ENCODE assay signal across 8 cellular contexts in the genomic region with DNA sequence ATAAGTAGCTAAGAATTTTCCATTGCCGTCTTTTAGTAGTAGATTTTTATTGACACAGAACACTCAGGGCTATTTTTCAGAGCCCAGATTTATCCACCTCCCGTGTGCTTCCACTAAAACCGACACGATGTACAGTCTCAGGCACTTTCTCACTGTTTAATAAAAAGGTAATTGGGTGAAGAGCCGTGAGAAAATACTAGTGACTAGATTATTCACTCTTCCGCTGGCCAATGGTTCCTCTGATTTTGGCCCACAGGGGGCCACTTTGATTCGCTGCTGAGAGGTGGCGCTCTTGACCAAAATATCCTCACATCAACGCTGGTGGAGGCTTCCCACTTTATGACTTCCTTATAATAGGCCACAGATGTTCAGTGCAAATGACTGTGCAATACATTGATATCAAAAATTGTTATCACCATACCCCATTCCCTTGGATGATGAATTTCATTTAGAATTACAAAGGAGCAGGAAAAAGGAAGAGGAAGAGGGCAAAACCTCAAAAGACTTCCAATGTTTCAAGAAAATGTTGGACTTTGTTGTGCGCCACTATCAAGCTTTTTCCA. TPM values are rescaled to one million over a fixed set of nuclear protein-coding genes. Genes with fewer than 3 reads are reported as not detected.
A peak's percentile ranks its signal among the peaks of the same experiment; 100 is the strongest.
DNase-seq lines count a peak whose midpoint lies in the region; ATAC-seq, FAIRE-seq and TF ChIP-seq lines count a peak whose summit lies in the region.

No MANE protein-coding gene starts in this region.

- no peak for TF ChIP-seq POLR2A in endothelial cell of umbilical vein (IDR thresholded peaks at IDR 0.05; ENCODE audit: low read depth, low read length)

- H3K9me3 Mint-ChIP-seq in Caco-2 (ENCODE audit: unreplicated experiment) (no peaks in the 10 kb centered on the region), type B pancreatic cell (no peaks in the 10 kb centered on the region)

- no peak overlapping the region for H2AFZ ChIP-seq in endothelial cell of umbilical vein (ENCODE audit: low read depth, low read length)

- no peaks in the 10 kb centered on the region for H3K36me3 ChIP-seq in Caco-2 (ENCODE audit: control insufficient read depth, insufficient read depth, low read length)
- no peaks in the 10 kb centered on the region for H3K36me3 ChIP-seq in WERI-Rb-1
- no peaks in the 10 kb centered on the region for H3K36me3 ChIP-seq in endothelial cell of umbilical vein (ENCODE audit: control insufficient read depth in 2 of 2, extremely low read depth in 1 of 2, insufficient read depth in 2 of 2, low read length in 2 of 2)
- no peaks in the 10 kb centered on the region for H3K36me3 ChIP-seq in mesodermal cell (ENCODE audit: control insufficient read depth, insufficient read depth, low read length)

- no peaks in the 10 kb centered on the region for H4K20me1 ChIP-seq in endothelial cell of umbilical vein (replicated peaks; ENCODE audit: control insufficient read depth, extremely low read depth, insufficient read depth, low read length)

- WGBS in mesodermal cell (ENCODE audit: insufficient coverage in 2 of 2), 2 experiments: 25 to 70% methylated on average over 2 to 4 of the region's 10 CpGs

- ATAC-seq in GM19023 (IDR thresholded peaks at IDR 0.05; ENCODE audit: unreplicated experiment) (peak; percentile 93), HG03064 (IDR thresholded peaks at IDR 0.05; ENCODE audit: low read depth, unreplicated experiment) (peak; percentile 85)

- 0 out of 2 replicates have a peak, but pooled peaks cover 5% of the 10 kb centered on the region for H3K4me1 ChIP-seq in Caco-2
- no peaks in the 10 kb centered on the region for H3K4me1 ChIP-seq in endothelial cell of umbilical vein (ENCODE audit: control insufficient read depth, extremely low read depth, insufficient read depth, low read length)
- peaks cover 4% of the 10 kb centered on the region for H3K4me1 ChIP-seq in mesodermal cell (ENCODE audit: control insufficient read depth, insufficient read depth, low read length, poor library complexity, severe bottlenecking)

- no peaks in the 10 kb centered on the region for H3K9me1 ChIP-seq in endothelial cell of umbilical vein (replicated peaks; ENCODE audit: control insufficient read depth, extremely low read depth, insufficient read depth, low read length)

- BruUV-seq in Caco-2 (replicated peaks; lab: Mats Ljungman, UMichigan): no TSS peak
- BruUV-seq in endothelial cell of umbilical vein (replicated peaks; lab: Mats Ljungman, UMichigan): no TSS peak

- H3K4me3 Mint-ChIP-seq in Caco-2 (ENCODE audit: unreplicated experiment) (no peak overlapping the region), type B pancreatic cell (no peak overlapping the region)

- H3K9me3 ChIP-seq in Caco-2 (no peaks in the 10 kb centered on the region), WERI-Rb-1 (ENCODE audit: severe bottlenecking) (no peaks in the 10 kb centered on the region), endothelial cell of umbilical vein (replicated peaks; ENCODE audit: control insufficient read depth, insufficient read depth, low read length) (no peaks in the 10 kb centered on the region), mesodermal cell (ENCODE audit: control insufficient read depth, low read length) (no peaks in the 10 kb centered on the region)

- TF ChIP-seq CTCF in Caco-2 (IDR thresholded peaks at IDR 0.05; ENCODE audit: insufficient read depth in 1 of 2, low read depth in 1 of 2, low read length in 1 of 2, severe bottlenecking in 1 of 2, unreplicated experiment in 1 of 2): peak; percentile 68 to 86
- peak; percentile 75 for TF ChIP-seq CTCF in WERI-Rb-1 (IDR thresholded peaks at IDR 0.05; ENCODE audit: low read depth, low read length)
- peak; percentile 76 to 81 for TF ChIP-seq CTCF in endothelial cell of umbilical vein (IDR thresholded peaks at IDR 0.05; ENCODE audit: extremely low read depth in 1 of 2, insufficient read depth in 1 of 2, low read depth in 1 of 2, low read length in 2 of 2)
- TF ChIP-seq CTCF in type B pancreatic cell (conservative IDR thresholded peaks at IDR 0.05): peak; percentile 92

- H3K36me3 Mint-ChIP-seq in Caco-2 (ENCODE audit: insufficient read depth, unreplicated experiment) (no peaks in the 10 kb centered on the region), type B pancreatic cell (no peaks in the 10 kb centered on the region)

- H3K27me3 ChIP-seq in Caco-2 (replicated peaks; ENCODE audit: control insufficient read depth, insufficient read depth, low read length) (no peaks in the 10 kb centered on the region), WERI-Rb-1 (ENCODE audit: insufficient read depth, low read depth, severe bottlenecking) (no peaks in the 10 kb centered on the region), endothelial cell of umbilical vein (ENCODE audit: control insufficient read depth in 2 of 2, insufficient read depth in 2 of 2, low read length in 2 of 2) (peaks cover under 1 to 15% of the 10 kb centered on the region in 2 experiments)

- H3K27ac Mint-ChIP-seq in Caco-2 (ENCODE audit: unreplicated experiment) (no peak overlapping the region), type B pancreatic cell (no peak overlapping the region)

- dilution Hi-C loops in endothelial cell of umbilical vein (cut with MboI; ENCODE audit: extremely low pct_ligation_motif_present, low sequenced_read_pairs): loop anchor here (10.0 kb wide), 1 partner anchor 451 kb away; no protein-coding TSS in a partner anchor

- H3K27me3 Mint-ChIP-seq in Caco-2 (ENCODE audit: insufficient read depth, unreplicated experiment) (peaks cover 3% of the 10 kb centered on the region), type B pancreatic cell (peaks cover 3% of the 10 kb centered on the region)

- H3K4me1 Mint-ChIP-seq in Caco-2 (ENCODE audit: low read depth, unreplicated experiment): no peaks in the 10 kb centered on the region
- peaks cover 10% of the 10 kb centered on the region for H3K4me1 Mint-ChIP-seq in type B pancreatic cell (ENCODE audit: unreplicated experiment)

- POLR2A ChIA-PET in Caco-2 (lab: Charles Lee): no interaction called here
- POLR2A ChIA-PET in endothelial cell of umbilical vein (lab: Charles Lee): no interaction called here

- no peak overlapping the region for H3K4me2 ChIP-seq in endothelial cell of umbilical vein (ENCODE audit: insufficient read depth, low read length)

- CTCF ChIA-PET in Caco-2 (lab: Charles Lee) (interaction anchor here (0.5 to 2.5 kb wide), 2 partner anchors 204 to 439 kb away, joined by 3 to 14 read pairs; no protein-coding TSS in a partner anchor), endothelial cell of umbilical vein (lab: Charles Lee) (interaction anchor here (0.6 to 10.1 kb wide), 24 partner anchors 9 to 681 kb away, joined by 3 to 439 read pairs (median 4); a partner anchor contains a TSS)

- peak; percentile 80 for FAIRE-seq in endothelial cell of umbilical vein (lab: Jason Lieb, UNC)

- no peaks in the 10 kb centered on the region for H3K79me2 ChIP-seq in endothelial cell of umbilical vein (ENCODE audit: control insufficient read depth, insufficient read depth, low read length)

- DNase-seq in Caco-2 (peak; percentile 50 to 59), NCI-H2171 (lab: John Stamatoyannopoulos, UW) (peak; percentile 60), WERI-Rb-1 (peak; percentile 61), endothelial cell of umbilical vein (ENCODE audit: low read depth, low spot score) (peak; percentile 62), type B pancreatic cell (ENCODE audit: extremely low spot score, unreplicated experiment) (no peak)

- no peak overlapping the region for H3K9ac ChIP-seq in endothelial cell of umbilical vein (replicated peaks; ENCODE audit: extremely low read depth, insufficient read depth, low read length)

- no peak overlapping the region for H3K27ac ChIP-seq in WERI-Rb-1
- no peak overlapping the region for H3K27ac ChIP-seq in endothelial cell of umbilical vein (ENCODE audit: insufficient read depth, low read depth, low read length)
- H3K27ac ChIP-seq in mesodermal cell (ENCODE audit: low read depth, low read length, severe bottlenecking): peak overlapping the region; percentile 45

- no peak overlapping the region for H3K4me3 ChIP-seq in Caco-2 (ENCODE audit: low read depth, low read length)
- no peak overlapping the region for H3K4me3 ChIP-seq in WERI-Rb-1 (ENCODE audit: low read depth, low read length)
- H3K4me3 ChIP-seq in endothelial cell of umbilical vein (replicated peaks in 1 of 3; ENCODE audit: insufficient read depth in 1 of 3, low read depth in 1 of 3, low read length in 3 of 3): no peak overlapping the region
- H3K4me3 ChIP-seq in mesodermal cell (ENCODE audit: extremely low read depth, insufficient read depth, low read length, poor library complexity, severe bottlenecking): no peak overlapping the region

- intact Hi-C loops in Caco-2 (cut with micrococcal nuclease; ENCODE audit: unreplicated experiment): loop anchor here (1.0 to 10.0 kb wide), 9 partner anchors 29 to 660 kb away; a partner anchor contains a TSS
- intact Hi-C loops in endothelial cell of umbilical vein (cut with micrococcal nuclease): loop anchor here (1.0 to 5.0 kb wide), 6 partner anchors 49 to 660 kb away; a partner anchor contains a TSS

TF ChIP-seq in endothelial cell of umbilical vein, 7 proteins besides CTCF, POLR2A, EP300 and RAD21 (continues in another document):
- TF ChIP-seq, protein P1, sequence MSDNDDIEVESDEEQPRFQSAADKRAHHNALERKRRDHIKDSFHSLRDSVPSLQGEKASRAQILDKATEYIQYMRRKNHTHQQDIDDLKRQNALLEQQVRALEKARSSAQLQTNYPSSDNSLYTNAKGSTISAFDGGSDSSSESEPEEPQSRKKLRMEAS (IDR thresholded peaks at IDR 0.05; ENCODE audit: insufficient read depth, insufficient read length): no peak
- TF ChIP-seq JUN (IDR thresholded peaks at IDR 0.05; ENCODE audit: borderline replicate concordance, insufficient read depth, insufficient read length, low read depth) (no peak), GATA2 (IDR thresholded peaks at IDR 0.05; ENCODE audit: insufficient read depth, insufficient read length, low read depth, low read length) (no peak), POLR2AphosphoS5 (IDR thresholded peaks at IDR 0.05; ENCODE audit: insufficient read depth, low read depth, low read length) (no peak), FOS (IDR thresholded peaks at IDR 0.05; ENCODE audit: borderline replicate concordance, insufficient read depth, low read length) (no peak), MYC (IDR thresholded peaks at IDR 0.05; ENCODE audit: low read depth, low read length) (no peak)

RNA-seq across cellular contexts. Expression of a gene that starts 12.3 kb away (rescaled TPM):
- total RNA-seq in Caco-2 (2022): 62.1 and 66.5 TPM in 2 replicates
- 12.6 and 13.6 TPM in 2 replicates for total RNA-seq in endothelial cell of umbilical vein
- polyA plus RNA-seq in endothelial cell of umbilical vein: 13.6 and 17.6 TPM in 2 replicates
- polyA plus RNA-seq in endothelial cell of umbilical vein (2011; cell fraction: cytosol; rRNA removed): 23.6 and 26.8 TPM in 2 replicates
- polyA plus RNA-seq in endothelial cell of umbilical vein (2011; cell fraction: nucleus; rRNA removed): 9.1 and 11.0 TPM in 2 replicates
- polyA plus RNA-seq in endothelial cell of umbilical vein (2012): 11.4 and 19.6 TPM in 2 replicates
- polyA minus RNA-seq in endothelial cell of umbilical vein: 11.6 and 15.6 TPM in 2 replicates
- polyA minus RNA-seq in endothelial cell of umbilical vein (2011; cell fraction: cytosol; rRNA and poly(A)+ RNA removed): 16.2 TPM
- polyA minus RNA-seq in endothelial cell of umbilical vein (2011; cell fraction: nucleus; rRNA and poly(A)+ RNA removed): 4.6 and 5.3 TPM in 2 replicates
- polyA plus RNA-seq in mesodermal cell (2013, experiment 1 of 2): 133 TPM
- 136 TPM for polyA plus RNA-seq in mesodermal cell (2013, experiment 2 of 2)
- total RNA-seq in type B pancreatic cell (ENCODE audit: low replicate concordance): 61.8 and 90.0 TPM in 2 replicates
